8 cellular contexts compared by ENCODE assay signal in genomic region chr9:35615981-35616680, GRCh38. TPM values are rescaled to one million over a fixed set of nuclear protein-coding genes. Genes with fewer than 3 reads are reported as not detected.
DNase-seq lines count a peak whose midpoint lies in the region; ATAC-seq and TF ChIP-seq lines count a peak whose summit lies in the region.

No MANE protein-coding gene starts in this region.

- TF ChIP-seq EP300 in stomach (IDR thresholded peaks at IDR 0.05) = no peak

- no peaks in the 10 kb centered on the region for H3K4me1 ChIP-seq in breast epithelium
- peaks cover 0 to 27% (median 20%) of the 10 kb centered on the region in 4 donors for H3K4me1 ChIP-seq in stomach

- no peak overlapping the region for H3K4me3 ChIP-seq in breast epithelium
- peak overlapping the region; percentile 61 for H3K4me3 ChIP-seq in iPS-18c (ENCODE audit: insufficient read depth, low read depth, low read length)
- no peak overlapping the region for H3K4me3 ChIP-seq in stomach

- TF ChIP-seq POLR2A in breast epithelium (IDR thresholded peaks at IDR 0.05) (no peak), stomach (IDR thresholded peaks at IDR 0.05) (no peak)

- H3K27me3 Mint-ChIP-seq in MCF 10A (ENCODE audit: insufficient read depth, unreplicated experiment) (peaks cover 48% of the 10 kb centered on the region), activated B cell treated with CpG ODN at 0.5 μM for 24 hours (no peaks in the 10 kb centered on the region), type B pancreatic cell (peaks cover 83% of the 10 kb centered on the region)

- H3K9me3 Mint-ChIP-seq in MCF 10A (ENCODE audit: unreplicated experiment) = no peaks in the 10 kb centered on the region
- H3K9me3 Mint-ChIP-seq in activated B cell treated with CpG ODN at 0.5 μM for 24 hours = no peaks in the 10 kb centered on the region
- no peaks in the 10 kb centered on the region for H3K9me3 Mint-ChIP-seq in type B pancreatic cell

- H3K36me3 ChIP-seq in breast epithelium (no peaks in the 10 kb centered on the region), stomach (no peaks in the 10 kb centered on the region)

- H3K4me3 Mint-ChIP-seq in MCF 10A (ENCODE audit: unreplicated experiment) = peak overlapping the region; percentile 15
- peak overlapping the region; percentile 87 for H3K4me3 Mint-ChIP-seq in activated B cell treated with CpG ODN at 0.5 μM for 24 hours
- peak overlapping the region; percentile 74 for H3K4me3 Mint-ChIP-seq in type B pancreatic cell

- H3K27me3 ChIP-seq in breast epithelium = no peaks in the 10 kb centered on the region
- peaks cover 0 to 26% (median 0%) of the 10 kb centered on the region in 3 donors for H3K27me3 ChIP-seq in stomach

- CTCF ChIA-PET in MCF 10A (lab: Yijun Ruan, JAX) = interaction anchor here (0.6 to 2.2 kb wide), 3 partner anchors 10 to 31 kb away, joined by 3 to 14 read pairs (median 8); no protein-coding TSS in a partner anchor
- CTCF ChIA-PET in activated B cell treated with CpG ODN at 0.5 μM for 24 hours (lab: Charles Lee) = interaction anchor here (1.2 to 13.1 kb wide), 9 partner anchors 10 to 115 kb away, joined by 3 to 162 read pairs (median 9); partner anchors contain the start of genes ARHGEF39, CCDC107, CREB3 and RMRP

- POLR2A ChIA-PET in MCF 10A (lab: Yijun Ruan, JAX) (interaction anchor here (0.7 to 1.0 kb wide), 3 partner anchors 12 to 242 kb away, joined by 3 to 4 read pairs (median 4); no protein-coding TSS in a partner anchor), activated B cell treated with CpG ODN at 0.5 μM for 24 hours (lab: Charles Lee) (interaction anchor here (0.6 to 15.6 kb wide), 13 partner anchors 7 to 134 kb away, joined by 3 to 549 read pairs (median 24); partner anchors contain the start of genes ARHGEF39, CCDC107, CREB3 and GBA2)

- no peak for ATAC-seq in activated B cell treated with CpG ODN at 0.5 μM for 24 hours (ENCODE audit: low read depth)

- BruUV-seq in MCF 10A (replicated peaks; lab: Mats Ljungman, UMichigan) = no TSS peak

- H3K27ac ChIP-seq in breast epithelium = no peak overlapping the region
- peak overlapping the region in 1 of 5 donors; percentile 44 for H3K27ac ChIP-seq in stomach

- TF ChIP-seq CTCF in MCF 10A (IDR thresholded peaks at IDR 0.05; ENCODE audit: unreplicated experiment) (no peak), breast epithelium (IDR thresholded peaks at IDR 0.05) (no peak), activated B cell treated with CpG ODN at 0.5 μM for 24 hours (IDR thresholded peaks at IDR 0.05) (no peak), type B pancreatic cell (conservative IDR thresholded peaks at IDR 0.05) (no peak), stomach (IDR thresholded peaks at IDR 0.05) (no peak)

- no peaks in the 10 kb centered on the region for H3K9me3 ChIP-seq in breast epithelium
- no peaks in the 10 kb centered on the region for H3K9me3 ChIP-seq in iPS-18c (ENCODE audit: control insufficient read depth, insufficient read depth, low read length)
- no peaks in the 10 kb centered on the region for H3K9me3 ChIP-seq in stomach

- intact Hi-C loops in MCF 10A (cut with micrococcal nuclease) = no loop called here
- intact Hi-C loops in breast epithelium (cut with DNase I; ENCODE audit: low total_unique reads) = no loop called here
- intact Hi-C loops in activated B cell treated with CpG ODN at 0.5 μM for 24 hours (cut with micrococcal nuclease) = no loop called here
- intact Hi-C loops in stomach (cut with DNase I; ENCODE audit: low total_unique reads) = no loop called here

- DNase-seq in MCF 10A (ENCODE audit: unreplicated experiment) = no peak
- DNase-seq in breast epithelium (ENCODE audit: low spot score in 2 of 2) = no peak
- DNase-seq in activated B cell treated with CpG ODN at 0.5 μM for 24 hours = no peak
- no peak for DNase-seq in type B pancreatic cell (ENCODE audit: extremely low spot score, unreplicated experiment)
- no peak for DNase-seq in stomach
- no peak for DNase-seq in NCI-H82 (lab: John Stamatoyannopoulos, UW)
- no peak for DNase-seq in NCI-H1436 (lab: John Stamatoyannopoulos, UW)

- H3K36me3 Mint-ChIP-seq in MCF 10A (ENCODE audit: insufficient read depth, unreplicated experiment) (no peaks in the 10 kb centered on the region), activated B cell treated with CpG ODN at 0.5 μM for 24 hours (ENCODE audit: low read depth) (peaks cover 65% of the 10 kb centered on the region), type B pancreatic cell (no peaks in the 10 kb centered on the region)

- H3K4me1 Mint-ChIP-seq in MCF 10A (ENCODE audit: insufficient read depth, unreplicated experiment) (no peaks in the 10 kb centered on the region), activated B cell treated with CpG ODN at 0.5 μM for 24 hours (peaks cover 98% of the 10 kb centered on the region), type B pancreatic cell (ENCODE audit: unreplicated experiment) (peaks cover 6% of the 10 kb centered on the region)

- H3K27ac Mint-ChIP-seq in MCF 10A (ENCODE audit: low read depth, unreplicated experiment) (no peak overlapping the region), activated B cell treated with CpG ODN at 0.5 μM for 24 hours (peak overlapping the region; percentile 97), type B pancreatic cell (peak overlapping the region; percentile 4)

- WGBS in stomach, 5 donors = 77 to 85% (median 81%) methylated on average over 17 of the region's 17 CpGs

RNA-seq across cellular contexts. Expression of gene CD72, which starts 2.1 kb away (rescaled TPM):
- total RNA-seq in MCF 10A (2022) = 1.6 and 1.8 TPM in 2 replicates
- total RNA-seq in breast epithelium = 1 to 10 TPM; 3.6 to 6.4 (median 5.1) TPM
- 118 and 125 TPM in 2 replicates for total RNA-seq in activated B cell treated with CpG ODN at 0.5 μM for 24 hours
- total RNA-seq in type B pancreatic cell (ENCODE audit: low replicate concordance) = 1.5 and 2.8 TPM in 2 replicates
- total RNA-seq in stomach = 10 to 100 TPM in 1 of 5 donors, 1 to 10 TPM in 1, not detected in 3; 3.1 to 18.7 TPM
- 1 to 10 TPM in 2 of 3 donors, under 1 TPM in 1; 0.61 to 2.8 (median 1.1) TPM for polyA plus RNA-seq in stomach

RNA-seq across cellular contexts. Expression of gene TESK1, which starts 11.1 kb away (rescaled TPM):
- total RNA-seq in MCF 10A (2022) (32.1 and 41.9 TPM in 2 replicates), breast epithelium (10 to 100 TPM; 26.5 to 50.4 (median 33.8) TPM), activated B cell treated with CpG ODN at 0.5 μM for 24 hours (48.7 and 51.9 TPM in 2 replicates), type B pancreatic cell (ENCODE audit: low replicate concordance) (30.6 and 42.4 TPM in 2 replicates), stomach (10 to 100 TPM; 11.9 to 56.8 (median 34.6) TPM)
- polyA plus RNA-seq in stomach = 10 to 100 TPM; 25.7 to 33.9 (median 28.4) TPM

RNA-seq across cellular contexts. Expression of gene SIT1, which starts 34.6 kb away (rescaled TPM):
- not detected in 2 replicates for total RNA-seq in MCF 10A (2022)
- 1 to 10 TPM; 1.2 to 3.2 (median 1.3) TPM for total RNA-seq in breast epithelium
- total RNA-seq in activated B cell treated with CpG ODN at 0.5 μM for 24 hours = 27.5 and 28.0 TPM in 2 replicates
- not detected in 2 replicates for total RNA-seq in type B pancreatic cell (ENCODE audit: low replicate concordance)
- 1 to 10 TPM in 2 of 5 donors, not detected in 3; 2.0 to 2.3 TPM for total RNA-seq in stomach
- polyA plus RNA-seq in stomach = 1 to 10 TPM in 1 of 3 donors, under 1 TPM in 2; 0.62 to 1.1 (median 0.95) TPM

RNA-seq across cellular contexts. Expression of gene RMRP, which starts 41.7 kb away (rescaled TPM):
- total RNA-seq in MCF 10A (2022) = 13,245 and 17,503 TPM in 2 replicates
- total RNA-seq in breast epithelium = 1,000 to 10,000 TPM; 1,664 to 2,064 (median 2,058) TPM
- total RNA-seq in activated B cell treated with CpG ODN at 0.5 μM for 24 hours = 8,247 and 9,516 TPM in 2 replicates
- total RNA-seq in type B pancreatic cell (ENCODE audit: low replicate concordance) = 16,039 and 18,328 TPM in 2 replicates
- total RNA-seq in stomach = over 10,000 TPM in 4 of 5 donors, 1,000 to 10,000 TPM in 1; 1,379 to 137,340 (median 23,544) TPM
- polyA plus RNA-seq in stomach = 10 to 100 TPM in 1 of 3 donors, not detected in 2; 64.3 TPM

RNA-seq across cellular contexts. Expression of gene CCDC107, which starts 42.0 kb away (rescaled TPM):
- total RNA-seq in MCF 10A (2022) = 10.6 and 12.5 TPM in 2 replicates
- total RNA-seq in breast epithelium = 100 to 1,000 TPM in 1 of 3 donors, 10 to 100 TPM in 2; 18.3 to 102 (median 35.4) TPM
- total RNA-seq in activated B cell treated with CpG ODN at 0.5 μM for 24 hours = 32.5 and 34.5 TPM in 2 replicates
- total RNA-seq in type B pancreatic cell (ENCODE audit: low replicate concordance) = 15.6 and 17.2 TPM in 2 replicates
- total RNA-seq in stomach = 100 to 1,000 TPM in 1 of 5 donors, 10 to 100 TPM in 4; 15.6 to 104 (median 28.1) TPM
- 10 to 100 TPM; 58.8 to 86.4 (median 69.7) TPM for polyA plus RNA-seq in stomach

Comparison
In these comparisons a context has a peak if more than half of its experiments do, and no peak if none do; other contexts are left out.
1. H3K4me3 Mint-ChIP-seq: peak in every context shown above with its lines; median percentile 87 in activated B cell treated with CpG ODN at 0.5 μM for 24 hours; 74 in type B pancreatic cell; 15 in MCF 10A.